In genomic region chr18:48605408-48605845, GRCh38 we compare ENCODE assay signal across 1 cellular context.
TF ChIP-seq lines count a peak whose summit lies in the region.

No MANE protein-coding gene starts in this region.

TF ChIP-seq in K562, 482 proteins besides CTCF, POLR2A, EP300 and RAD21 (continued from another document):
- TF ChIP-seq, protein P1, sequence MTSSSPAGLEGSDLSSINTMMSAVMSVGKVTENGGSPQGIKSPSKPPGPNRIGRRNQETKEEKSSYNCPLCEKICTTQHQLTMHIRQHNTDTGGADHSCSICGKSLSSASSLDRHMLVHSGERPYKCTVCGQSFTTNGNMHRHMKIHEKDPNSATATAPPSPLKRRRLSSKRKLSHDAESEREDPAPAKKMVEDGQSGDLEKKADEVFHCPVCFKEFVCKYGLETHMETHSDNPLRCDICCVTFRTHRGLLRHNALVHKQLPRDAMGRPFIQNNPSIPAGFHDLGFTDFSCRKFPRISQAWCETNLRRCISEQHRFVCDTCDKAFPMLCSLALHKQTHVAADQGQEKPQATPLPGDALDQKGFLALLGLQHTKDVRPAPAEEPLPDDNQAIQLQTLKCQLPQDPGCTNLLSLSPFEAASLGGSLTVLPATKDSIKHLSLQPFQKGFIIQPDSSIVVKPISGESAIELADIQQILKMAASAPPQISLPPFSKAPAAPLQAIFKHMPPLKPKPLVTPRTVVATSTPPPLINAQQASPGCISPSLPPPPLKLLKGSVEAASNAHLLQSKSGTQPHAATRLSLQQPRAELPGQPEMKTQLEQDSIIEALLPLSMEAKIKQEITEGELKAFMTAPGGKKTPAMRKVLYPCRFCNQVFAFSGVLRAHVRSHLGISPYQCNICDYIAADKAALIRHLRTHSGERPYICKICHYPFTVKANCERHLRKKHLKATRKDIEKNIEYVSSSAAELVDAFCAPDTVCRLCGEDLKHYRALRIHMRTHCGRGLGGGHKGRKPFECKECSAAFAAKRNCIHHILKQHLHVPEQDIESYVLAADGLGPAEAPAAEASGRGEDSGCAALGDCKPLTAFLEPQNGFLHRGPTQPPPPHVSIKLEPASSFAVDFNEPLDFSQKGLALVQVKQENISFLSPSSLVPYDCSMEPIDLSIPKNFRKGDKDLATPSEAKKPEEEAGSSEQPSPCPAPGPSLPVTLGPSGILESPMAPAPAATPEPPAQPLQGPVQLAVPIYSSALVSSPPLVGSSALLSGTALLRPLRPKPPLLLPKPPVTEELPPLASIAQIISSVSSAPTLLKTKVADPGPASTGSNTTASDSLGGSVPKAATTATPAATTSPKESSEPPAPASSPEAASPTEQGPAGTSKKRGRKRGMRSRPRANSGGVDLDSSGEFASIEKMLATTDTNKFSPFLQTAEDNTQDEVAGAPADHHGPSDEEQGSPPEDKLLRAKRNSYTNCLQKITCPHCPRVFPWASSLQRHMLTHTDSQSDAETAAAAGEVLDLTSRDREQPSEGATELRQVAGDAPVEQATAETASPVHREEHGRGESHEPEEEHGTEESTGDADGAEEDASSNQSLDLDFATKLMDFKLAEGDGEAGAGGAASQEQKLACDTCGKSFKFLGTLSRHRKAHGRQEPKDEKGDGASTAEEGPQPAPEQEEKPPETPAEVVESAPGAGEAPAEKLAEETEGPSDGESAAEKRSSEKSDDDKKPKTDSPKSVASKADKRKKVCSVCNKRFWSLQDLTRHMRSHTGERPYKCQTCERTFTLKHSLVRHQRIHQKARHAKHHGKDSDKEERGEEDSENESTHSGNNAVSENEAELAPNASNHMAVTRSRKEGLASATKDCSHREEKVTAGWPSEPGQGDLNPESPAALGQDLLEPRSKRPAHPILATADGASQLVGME (CRISPR knock-in tag; IDR thresholded peaks at IDR 0.05): no peak
- no peak for TF ChIP-seq CXXC5 (CRISPR knock-in tag; IDR thresholded peaks at IDR 0.05)
- no peak for TF ChIP-seq THRAP3 (IDR thresholded peaks at IDR 0.05; ENCODE audit: borderline replicate concordance)
- no peak for TF ChIP-seq SMARCB1 (IDR thresholded peaks at IDR 0.05; ENCODE audit: insufficient read length, low read depth)
- no peak for TF ChIP-seq BACH1 (tag; IDR thresholded peaks at IDR 0.05)
- TF ChIP-seq MEIS2 (IDR thresholded peaks at IDR 0.05; ENCODE audit: partially characterized antibody): no peak
- peak; percentile 84 for TF ChIP-seq TAL1 (IDR thresholded peaks at IDR 0.05)
- TF ChIP-seq, protein P2, sequence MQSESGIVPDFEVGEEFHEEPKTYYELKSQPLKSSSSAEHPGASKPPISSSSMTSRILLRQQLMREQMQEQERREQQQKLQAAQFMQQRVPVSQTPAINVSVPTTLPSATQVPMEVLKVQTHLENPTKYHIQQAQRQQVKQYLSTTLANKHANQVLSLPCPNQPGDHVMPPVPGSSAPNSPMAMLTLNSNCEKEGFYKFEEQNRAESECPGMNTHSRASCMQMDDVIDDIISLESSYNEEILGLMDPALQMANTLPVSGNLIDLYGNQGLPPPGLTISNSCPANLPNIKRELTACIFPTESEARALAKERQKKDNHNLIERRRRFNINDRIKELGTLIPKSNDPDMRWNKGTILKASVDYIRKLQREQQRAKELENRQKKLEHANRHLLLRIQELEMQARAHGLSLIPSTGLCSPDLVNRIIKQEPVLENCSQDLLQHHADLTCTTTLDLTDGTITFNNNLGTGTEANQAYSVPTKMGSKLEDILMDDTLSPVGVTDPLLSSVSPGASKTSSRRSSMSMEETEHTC (IDR thresholded peaks at IDR 0.05): no peak
